Comparison of ENCODE assay signal across 10 cellular contexts in genomic region chr18:48031011-48031480, GRCh38.
DNase-seq lines count a peak whose midpoint lies in the region; ATAC-seq, FAIRE-seq and TF ChIP-seq lines count a peak whose summit lies in the region.
"Had no signal": no experiment of that assay in that cellular context is flagged by ENCODE, and none has a peak within 500 bp of the region (broad histone marks: within the 10 kb centered on the region; RNA-seq: fewer than 3 reads in every experiment).

No MANE protein-coding gene starts in this region.

- no peaks in the 10 kb centered on the region for H3K36me3 ChIP-seq in pancreas

- POLR2A ChIA-PET in activated CD4-positive, alpha-beta T cell treated with anti-CD3 and anti-CD28 coated beads, Interleukin-2, amount 10 ng/mL, durations not matched to agents 7 days and 5 days (lab: Charles Lee) = no interaction called here

- WGBS in pancreas, 2 donors = 5 to 6% methylated on average over 1 of the region's 1 CpG

- H3K4me1 ChIP-seq in pancreas = no peaks in the 10 kb centered on the region

- no peaks in the 10 kb centered on the region for H3K9me3 ChIP-seq in pancreas

- DNase-seq in activated CD4-positive, alpha-beta T cell treated with anti-CD3 and anti-CD28 coated beads, Interleukin-2, amount 10 ng/mL, durations not matched to agents 7 days and 5 days = peak; percentile 24
- no peak for DNase-seq in activated CD4-positive, alpha-beta T cell treated with anti-CD3 and anti-CD28 coated beads, Interleukin-2, amount 50 U/mL, for 4 hours
- DNase-seq in NCI-H1417 treated with DMSO at 0.1 percent for 48 hours (lab: John Stamatoyannopoulos, UW) = peak; percentile 46
- DNase-seq in SKM-1 treated with dmso at 0.1 percent for 144 hours (lab: John Stamatoyannopoulos, UW; ENCODE audit: unreplicated experiment) = peak; percentile 29
- DNase-seq in fibroblast of the aortic adventitia (ENCODE audit: low read depth) = peak; percentile 67
- DNase-seq in pancreas = peak in 3 of 6 donors; percentile 51 to 75 (median 54)
- no peak for DNase-seq in activated naive CD8-positive, alpha-beta T cell treated with anti-CD3 and anti-CD28 coated beads for 36 hours
- no peak for DNase-seq in stimulated activated CD4-positive, alpha-beta T cell treated with anti-CD3 and anti-CD28 coated beads, Interleukin-1b, Interleukin-23, amount 100 ng/mL, for 48 hours
- DNase-seq: activated T-cell treated with anti-CD3 and anti-CD28 coated beads, Interleukin-2, amount 50 U/mL, for 4 hours had no signal

- no peaks in the 10 kb centered on the region for H3K9me3 Mint-ChIP-seq in activated CD4-positive, alpha-beta T cell treated with anti-CD3 and anti-CD28 coated beads, Interleukin-2, amount 10 ng/mL, durations not matched to agents 7 days and 5 days
- H3K9me3 Mint-ChIP-seq in activated naive CD8-positive, alpha-beta T cell treated with anti-CD3 and anti-CD28 coated beads for 36 hours = no peaks in the 10 kb centered on the region
- H3K9me3 Mint-ChIP-seq: activated T-cell treated with anti-CD3 and anti-CD28 coated beads, Interleukin-2, amount 50 U/mL, for 4 hours; CD4-positive, alpha-beta T cell had no signal

- H3K36me3 Mint-ChIP-seq in activated CD4-positive, alpha-beta T cell treated with anti-CD3 and anti-CD28 coated beads, Interleukin-2, amount 10 ng/mL, durations not matched to agents 7 days and 5 days (ENCODE audit: low read depth) = no peaks in the 10 kb centered on the region
- no peaks in the 10 kb centered on the region for H3K36me3 Mint-ChIP-seq in activated naive CD8-positive, alpha-beta T cell treated with anti-CD3 and anti-CD28 coated beads for 36 hours

- H3K27me3 ChIP-seq in pancreas = no peaks in the 10 kb centered on the region

- no peak overlapping the region for H3K4me3 ChIP-seq in fibroblast of the aortic adventitia (ENCODE audit: low read depth, low read length)
- no peak overlapping the region for H3K4me3 ChIP-seq in pancreas

- no peak overlapping the region for H3K27ac ChIP-seq in pancreas

- H3K27me3 Mint-ChIP-seq in activated CD4-positive, alpha-beta T cell treated with anti-CD3 and anti-CD28 coated beads, Interleukin-2, amount 10 ng/mL, durations not matched to agents 7 days and 5 days = no peaks in the 10 kb centered on the region
- no peaks in the 10 kb centered on the region for H3K27me3 Mint-ChIP-seq in activated naive CD8-positive, alpha-beta T cell treated with anti-CD3 and anti-CD28 coated beads for 36 hours
- H3K27me3 Mint-ChIP-seq: CD4-positive, alpha-beta T cell had no signal

- no peaks in the 10 kb centered on the region for H3K4me1 Mint-ChIP-seq in activated CD4-positive, alpha-beta T cell treated with anti-CD3 and anti-CD28 coated beads, Interleukin-2, amount 10 ng/mL, durations not matched to agents 7 days and 5 days
- H3K4me1 Mint-ChIP-seq in activated naive CD8-positive, alpha-beta T cell treated with anti-CD3 and anti-CD28 coated beads for 36 hours = no peaks in the 10 kb centered on the region

- peak; percentile 80 for TF ChIP-seq CTCF in fibroblast of the aortic adventitia (IDR thresholded peaks at IDR 0.05; ENCODE audit: insufficient read depth, low read length)
- peak; percentile 32 to 65 (median 56) for TF ChIP-seq CTCF in pancreas (IDR thresholded peaks at IDR 0.05)

- H3K4me3 Mint-ChIP-seq in activated CD4-positive, alpha-beta T cell treated with anti-CD3 and anti-CD28 coated beads, Interleukin-2, amount 10 ng/mL, durations not matched to agents 7 days and 5 days = no peak overlapping the region
- no peak overlapping the region for H3K4me3 Mint-ChIP-seq in activated naive CD8-positive, alpha-beta T cell treated with anti-CD3 and anti-CD28 coated beads for 36 hours
- H3K4me3 Mint-ChIP-seq: activated T-cell treated with anti-CD3 and anti-CD28 coated beads, Interleukin-2, amount 50 U/mL, for 4 hours; CD4-positive, alpha-beta T cell had no signal

- CTCF ChIA-PET in activated CD4-positive, alpha-beta T cell treated with anti-CD3 and anti-CD28 coated beads, Interleukin-2, amount 10 ng/mL, durations not matched to agents 7 days and 5 days (lab: Charles Lee) = interaction anchor here (1.1 kb wide), 2 partner anchors 118 to 414 kb away, joined by 3 to 4 read pairs; no protein-coding TSS in a partner anchor

- ATAC-seq in pancreas = peak; percentile 81 to 95 (median 90)

- intact Hi-C loops in pancreas (cut with DNase I) = loop anchor here in 2 of 3 donors (5.0 to 10.0 kb wide), 3 partner anchors 314 to 416 kb away; no protein-coding TSS in a partner anchor

- H3K27ac Mint-ChIP-seq in activated CD4-positive, alpha-beta T cell treated with anti-CD3 and anti-CD28 coated beads, Interleukin-2, amount 10 ng/mL, durations not matched to agents 7 days and 5 days = no peak overlapping the region
- no peak overlapping the region for H3K27ac Mint-ChIP-seq in activated naive CD8-positive, alpha-beta T cell treated with anti-CD3 and anti-CD28 coated beads for 36 hours
- H3K27ac Mint-ChIP-seq: CD4-positive, alpha-beta T cell had no signal

- no peak for FAIRE-seq in pancreas (lab: Jason Lieb, UNC)

Comparison
In these comparisons a context has a peak if more than half of its experiments do, and no peak if none do; other contexts are left out.
1. DNase-seq: peak in activated CD4-positive, alpha-beta T cell treated with anti-CD3 and anti-CD28 coated beads, Interleukin-2, amount 10 ng/mL, durations not matched to agents 7 days and 5 days (single experiment), NCI-H1417 treated with DMSO at 0.1 percent for 48 hours (single experiment), SKM-1 treated with dmso at 0.1 percent for 144 hours (single experiment) and fibroblast of the aortic adventitia (single experiment); none in activated CD4-positive, alpha-beta T cell treated with anti-CD3 and anti-CD28 coated beads, Interleukin-2, amount 50 U/mL, for 4 hours (0 of 2), activated naive CD8-positive, alpha-beta T cell treated with anti-CD3 and anti-CD28 coated beads for 36 hours (single experiment) and stimulated activated CD4-positive, alpha-beta T cell treated with anti-CD3 and anti-CD28 coated beads, Interleukin-1b, Interleukin-23, amount 100 ng/mL, for 48 hours (single experiment).